ENCODE assay signal across 1 cellular context in genomic region chr19:34501339-34502320, GRCh38.
TF ChIP-seq lines count a peak whose summit lies in the region.

No MANE protein-coding gene starts in this region.

TF ChIP-seq in GM23338, 12 proteins besides CTCF, POLR2A, EP300 and RAD21 (continued from another document):
- no peak for TF ChIP-seq REST (IDR thresholded peaks at IDR 0.05; ENCODE audit: unreplicated experiment)
